Comparison of ENCODE assay signal across 26 cellular contexts in the genomic region with DNA sequence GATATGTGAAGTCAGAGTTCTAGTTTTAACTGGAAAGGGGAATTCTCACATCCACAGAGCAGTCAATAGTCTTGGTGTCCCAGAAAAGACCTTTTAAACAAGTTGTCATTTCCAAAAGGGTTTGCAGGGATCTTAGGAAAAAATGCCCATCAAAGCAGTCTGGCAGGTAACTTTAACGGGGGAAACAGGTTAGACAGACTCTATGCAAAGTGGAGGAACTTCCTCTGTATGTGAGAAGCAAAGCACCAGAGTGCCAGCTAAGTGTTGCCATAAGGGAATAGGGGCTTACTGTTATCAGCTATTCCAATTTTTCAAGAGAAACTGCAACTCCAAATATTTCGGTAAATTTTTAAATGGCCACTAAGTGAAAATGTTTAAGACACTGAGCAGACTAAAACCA.
"Had no signal": no experiment of that assay in that cellular context is flagged by ENCODE, and none has a peak within 500 bp of the region (broad histone marks: within the 10 kb centered on the region; RNA-seq: fewer than 3 reads in every experiment).

No MANE protein-coding gene starts in this region.

- H3K4me1 Mint-ChIP-seq: activated CD4-positive, alpha-beta T cell treated with anti-CD3 and anti-CD28 coated beads, Interleukin-2, amount 10 ng/mL, durations not matched to agents 24 days and 14 days; activated CD8-positive, alpha-beta memory T cell treated with anti-CD3 and anti-CD28 coated beads, Interleukin-2, amount 10 ng/mL, durations not matched to agents 7 days and 5 days; activated naive CD4-positive, alpha-beta T cell treated with anti-CD3 and anti-CD28 coated beads, Interleukin-2, amount 50 U/mL, for 24 hours; T-cell had no signal

- H3K9me3 ChIP-seq: ascending aorta, body of pancreas had no signal

- FAIRE-seq: bronchial epithelial cell had no signal

- H3K27ac Mint-ChIP-seq: activated CD4-positive, alpha-beta T cell treated with anti-CD3 and anti-CD28 coated beads, Interleukin-2, amount 10 ng/mL, durations not matched to agents 24 days and 14 days; activated CD8-positive, alpha-beta memory T cell treated with anti-CD3 and anti-CD28 coated beads, Interleukin-2, amount 10 ng/mL, durations not matched to agents 7 days and 5 days; activated naive CD4-positive, alpha-beta T cell treated with anti-CD3 and anti-CD28 coated beads, Interleukin-2, amount 50 U/mL, for 24 hours; activated T-cell treated with anti-CD3 and anti-CD28 coated beads, Interleukin-2, amount 50 U/mL, for 24 hours; activated T-helper 1 cell treated with anti-CD3 and anti-CD28 coated beads, Interleukin-12 subunit alpha, Interleukin-12 subunit beta, Interleukin-2, Interleukin-4 antibody, amounts not matched to agents 30 ng/mL and 10 ng/mL and 1 ng/mL, durations not matched to agents 14 hours and 24 hours and 36 hours; T-cell had no signal

- H3K4me3 Mint-ChIP-seq: activated CD4-positive, alpha-beta T cell treated with anti-CD3 and anti-CD28 coated beads, Interleukin-2, amount 10 ng/mL, durations not matched to agents 24 days and 14 days; activated CD8-positive, alpha-beta memory T cell treated with anti-CD3 and anti-CD28 coated beads, Interleukin-2, amount 10 ng/mL, durations not matched to agents 7 days and 5 days; activated naive CD4-positive, alpha-beta T cell treated with anti-CD3 and anti-CD28 coated beads, Interleukin-2, amount 50 U/mL, for 24 hours; activated T-cell treated with anti-CD3 and anti-CD28 coated beads, Interleukin-2, amount 50 U/mL, for 24 hours; activated T-helper 1 cell treated with anti-CD3 and anti-CD28 coated beads, Interleukin-12 subunit alpha, Interleukin-12 subunit beta, Interleukin-2, Interleukin-4 antibody, amounts not matched to agents 30 ng/mL and 10 ng/mL and 1 ng/mL, durations not matched to agents 14 hours and 24 hours and 36 hours; T-cell had no signal

- H3K27me3 ChIP-seq: ascending aorta, body of pancreas had no signal

- H3K27ac ChIP-seq: ascending aorta, body of pancreas, SK-N-MC had no signal

- H3K36me3 Mint-ChIP-seq: activated CD8-positive, alpha-beta memory T cell treated with anti-CD3 and anti-CD28 coated beads, Interleukin-2, amount 10 ng/mL, durations not matched to agents 7 days and 5 days; activated naive CD4-positive, alpha-beta T cell treated with anti-CD3 and anti-CD28 coated beads, Interleukin-2, amount 50 U/mL, for 24 hours; T-cell had no signal

- H3K36me3 ChIP-seq: ascending aorta had no signal

- H3K4me3 ChIP-seq: ascending aorta, body of pancreas, SK-N-MC had no signal

- H3K9me3 Mint-ChIP-seq: activated naive CD4-positive, alpha-beta T cell treated with anti-CD3 and anti-CD28 coated beads, Interleukin-2, amount 50 U/mL, for 24 hours; activated T-cell treated with anti-CD3 and anti-CD28 coated beads, Interleukin-2, amount 50 U/mL, for 24 hours; activated T-helper 1 cell treated with anti-CD3 and anti-CD28 coated beads, Interleukin-12 subunit alpha, Interleukin-12 subunit beta, Interleukin-2, Interleukin-4 antibody, amounts not matched to agents 30 ng/mL and 10 ng/mL and 1 ng/mL, durations not matched to agents 14 hours and 24 hours and 36 hours; T-cell had no signal

- H3K4me1 ChIP-seq: ascending aorta, body of pancreas had no signal

- DNase-seq: activated CD4-positive, alpha-beta T cell treated with anti-CD3 and anti-CD28 coated beads for 1 hour; activated CD4-positive, alpha-beta T cell treated with anti-CD3 and anti-CD28 coated beads, Interleukin-2, amount 10 ng/mL, durations not matched to agents 24 days and 14 days; activated CD4-positive, alpha-beta T cell treated with anti-CD3 and anti-CD28 coated beads, Interleukin-2, amount 50 U/mL, for 48 hours; activated CD8-positive, alpha-beta memory T cell treated with anti-CD3 and anti-CD28 coated beads, Interleukin-2, amount 10 ng/mL, durations not matched to agents 7 days and 5 days; activated effector memory CD4-positive, alpha-beta T cell treated with Interleukin-2 at 50 U/mL for 16 hours; activated naive CD4-positive, alpha-beta T cell; activated T-cell treated with anti-CD3 and anti-CD28 coated beads, Interleukin-2, amount 50 U/mL, for 24 hours; body of pancreas; central memory CD4-positive, alpha-beta T cell; NCI-H1436; NCI-H1694 treated with DMSO at 0.1 percent for 48 hours; NCI-H2029 treated with DMSO at 0.1 percent for 48 hours; NCI-H2171; NCI-H2227 treated with DMSO at 0.1 percent for 48 hours; OCI-M1; RPMI8226; T-cell; T-helper 2 cell; T1000 had no signal

- ATAC-seq: activated CD8-positive, alpha-beta memory T cell treated with anti-CD3 and anti-CD28 coated beads, Interleukin-2, amount 10 ng/mL, durations not matched to agents 7 days and 5 days; body of pancreas; Panc1; Right ventricle myocardium inferior; T-cell had no signal
